12 cellular contexts compared by ENCODE assay signal in the genomic region with DNA sequence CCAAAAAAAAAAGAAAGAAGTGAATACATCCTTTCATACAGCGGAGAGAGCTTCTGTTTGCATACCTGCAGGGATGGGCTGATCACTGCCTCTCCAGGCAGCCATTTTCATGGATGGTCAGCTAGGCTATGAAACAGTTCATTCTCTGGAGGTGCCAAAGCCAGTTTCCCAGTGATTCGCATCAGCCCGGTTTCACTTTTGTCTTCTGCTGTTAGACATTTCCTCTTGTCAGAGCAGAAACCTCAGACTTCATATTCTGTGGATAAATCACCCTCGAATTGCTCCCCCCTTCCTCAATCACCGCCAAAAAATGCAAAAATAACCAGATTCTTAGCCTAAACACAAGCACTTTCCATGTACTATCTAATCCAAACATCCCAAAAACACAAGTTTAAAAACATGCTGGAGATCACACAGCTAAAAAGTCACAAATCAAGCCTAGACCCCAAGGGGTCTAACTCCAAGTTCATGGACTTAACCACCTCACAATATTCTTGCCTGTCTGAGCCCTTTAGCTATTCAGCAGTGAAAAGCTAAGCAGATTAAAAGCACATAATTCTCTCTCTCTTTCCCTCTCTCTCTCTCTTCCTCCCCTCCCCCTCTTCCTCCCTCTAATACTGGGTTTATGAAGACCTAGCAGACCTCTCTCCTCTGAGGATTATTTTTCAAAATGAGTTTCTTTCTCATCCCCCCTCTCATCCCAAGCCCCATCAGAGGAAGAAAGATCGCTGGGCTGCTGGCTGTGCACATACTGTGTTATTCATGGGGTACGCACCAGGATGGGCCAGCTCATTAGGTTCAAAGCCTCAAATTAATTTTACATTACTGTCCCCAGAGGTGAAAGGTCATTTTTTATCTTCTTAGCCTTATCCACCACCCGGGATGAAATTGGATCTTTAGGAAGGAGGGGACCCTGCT.
DNase-seq lines count a peak whose midpoint lies in the region; ATAC-seq, FAIRE-seq and TF ChIP-seq lines count a peak whose summit lies in the region.
"Had no signal": no experiment of that assay in that cellular context is flagged by ENCODE, and none has a peak within 500 bp of the region (broad histone marks: within the 10 kb centered on the region; RNA-seq: fewer than 3 reads in every experiment).

No MANE protein-coding gene starts in this region.

- H3K4me1 Mint-ChIP-seq in natural killer cell treated with Interleukin-12 subunit alpha and Interleukin-12 subunit beta and Interleukin-15 and Interleukin-18, amount 100 ng/mL, for 72 hours (ENCODE audit: low read depth in 2 of 2) = peaks cover 0 to 4% of the 10 kb centered on the region in 2 donors

- H3K4me2 ChIP-seq in fibroblast of lung (ENCODE audit: extremely low read depth, insufficient read depth, low read length) = peak overlapping the region; percentile 48

- intact Hi-C loops in heart left ventricle (cut with DNase I) (no loop called here), ovary (cut with DNase I) (no loop called here)

- H3K9me3 Mint-ChIP-seq in natural killer cell treated with Interleukin-12 subunit alpha and Interleukin-12 subunit beta and Interleukin-15 and Interleukin-18, amount 100 ng/mL, for 72 hours = no peaks in the 10 kb centered on the region
- H3K9me3 Mint-ChIP-seq: H9 had no signal

- 50 to 61% (median 55%) methylated on average over 8 of the region's 8 CpGs for WGBS in heart left ventricle, 4 donors
- whole genome bisulfite sequencing in ovary, 3 donors = 12 to 24% (median 14%) methylated on average over 8 of the region's 8 CpGs

- H3K27ac ChIP-seq in fibroblast of lung (ENCODE audit: insufficient read depth, low read length) (peak overlapping the region; percentile 62), heart left ventricle (no peak overlapping the region), ovary (peak overlapping the region in 1 of 2 donors; percentile 1)
- H3K27ac ChIP-seq: neutrophil had no signal

- no peaks in the 10 kb centered on the region for H3K79me2 ChIP-seq in fibroblast of lung (ENCODE audit: control insufficient read depth, insufficient read depth, low read length)

- H3K9ac ChIP-seq in fibroblast of lung (ENCODE audit: insufficient read depth, low read length) = no peak overlapping the region

- DNase-seq in GM12865 (ENCODE audit: low read depth) (peak; percentile 10), OCI-M1 (lab: John Stamatoyannopoulos, UW) (peak; percentile 3), fibroblast of lung (ENCODE audit: low read depth in 2 of 2) (peak; percentile 79 to 97), retinal pigment epithelial cell (ENCODE audit: low read depth) (peak; percentile 65), heart left ventricle (no peak), ovary (no peak), GM19239 (ENCODE audit: insufficient read length, low spot score) (no peak)
- no peak for DNase-seq in natural killer cell treated with Interleukin-12 subunit alpha and Interleukin-12 subunit beta and Interleukin-15 and Interleukin-18, amount 100 ng/mL, for 72 hours (ENCODE audit: low spot score)
- DNase-seq: H9, MV-4-11, NCI-H774 had no signal

- peaks cover 2 to 7% of the 10 kb centered on the region in 2 donors for H3K27me3 Mint-ChIP-seq in natural killer cell treated with Interleukin-12 subunit alpha and Interleukin-12 subunit beta and Interleukin-15 and Interleukin-18, amount 100 ng/mL, for 72 hours

- H3K36me3 ChIP-seq in fibroblast of lung (ENCODE audit: control insufficient read depth, insufficient read depth, low read length) (no peaks in the 10 kb centered on the region), heart left ventricle (no peaks in the 10 kb centered on the region), ovary (no peaks in the 10 kb centered on the region)
- H3K36me3 ChIP-seq: neutrophil had no signal

- no peak for TF ChIP-seq POLR2A in heart left ventricle (IDR thresholded peaks at IDR 0.05)
- TF ChIP-seq POLR2A in ovary (IDR thresholded peaks at IDR 0.05) = no peak

- H4K20me1 ChIP-seq in fibroblast of lung (ENCODE audit: control insufficient read depth, extremely low read depth, insufficient read depth, low read length) = no peaks in the 10 kb centered on the region

- H3K4me1 ChIP-seq in fibroblast of lung (ENCODE audit: control insufficient read depth, extremely low read depth, insufficient read depth, low read length) (peaks cover 7% of the 10 kb centered on the region), heart left ventricle (peaks cover 0 to 13% (median 0%) of the 10 kb centered on the region in 12 donors), ovary (ENCODE audit: insufficient read depth) (peaks cover 7% of the 10 kb centered on the region)

- FAIRE-seq in GM19239 (lab: Jason Lieb, UNC) = no peak

- no peak overlapping the region for H3K4me3 Mint-ChIP-seq in natural killer cell treated with Interleukin-12 subunit alpha and Interleukin-12 subunit beta and Interleukin-15 and Interleukin-18, amount 100 ng/mL, for 72 hours
- H3K4me3 Mint-ChIP-seq: H9 had no signal

- H3K9me3 ChIP-seq in fibroblast of lung (ENCODE audit: control insufficient read depth, insufficient read depth, low read depth, low read length) (no peaks in the 10 kb centered on the region), heart left ventricle (no peaks in the 10 kb centered on the region), ovary (no peaks in the 10 kb centered on the region)
- H3K9me3 ChIP-seq: neutrophil had no signal

- ATAC-seq in heart left ventricle = no peak
- ATAC-seq in natural killer cell treated with Interleukin-12 subunit alpha and Interleukin-12 subunit beta and Interleukin-15 and Interleukin-18, amount 100 ng/mL, for 72 hours = no peak

- H2AFZ ChIP-seq in fibroblast of lung (ENCODE audit: low read length) = peak overlapping the region; percentile 7

- H3K27me3 ChIP-seq in fibroblast of lung (ENCODE audit: control insufficient read depth, insufficient read depth, low read length) (peaks cover 2% of the 10 kb centered on the region), heart left ventricle (peaks cover 0 to 3% (median 0%) of the 10 kb centered on the region in 9 donors), ovary (no peaks in the 10 kb centered on the region)

- H3K27ac Mint-ChIP-seq in natural killer cell treated with Interleukin-12 subunit alpha and Interleukin-12 subunit beta and Interleukin-15 and Interleukin-18, amount 100 ng/mL, for 72 hours = no peak overlapping the region

- TF ChIP-seq CTCF in GM12865 (IDR thresholded peaks at IDR 0.05; ENCODE audit: insufficient read depth, low read depth, low read length, missing control alignments) (no peak), fibroblast of lung (conservative IDR thresholded peaks at IDR 0.05 in 1 of 2, IDR thresholded peaks at IDR 0.05 in 1 of 2; ENCODE audit: low read depth in 1 of 2, low read length in 2 of 2) (no peak), retinal pigment epithelial cell (conservative IDR thresholded peaks at IDR 0.05; ENCODE audit: low read depth, low read length) (no peak), heart left ventricle (IDR thresholded peaks at IDR 0.05) (no peak), ovary (IDR thresholded peaks at IDR 0.05) (no peak)

- no peaks in the 10 kb centered on the region for H3K36me3 Mint-ChIP-seq in natural killer cell treated with Interleukin-12 subunit alpha and Interleukin-12 subunit beta and Interleukin-15 and Interleukin-18, amount 100 ng/mL, for 72 hours

- H3K4me3 ChIP-seq in GM12865 (ENCODE audit: low read depth, low read length) (no peak overlapping the region), fibroblast of lung (replicated peaks in 1 of 4; ENCODE audit: control extremely low read depth in 1 of 4, insufficient read depth in 1 of 4, low read depth in 3 of 4, low read length in 4 of 4) (peak overlapping the region in 2 of 4 experiments; percentile 14 to 39), retinal pigment epithelial cell (ENCODE audit: low read length) (peak overlapping the region; percentile 27), heart left ventricle (peak overlapping the region in 1 of 12 donors; percentile 22), ovary (no peak overlapping the region)

- TF ChIP-seq EP300 in ovary (IDR thresholded peaks at IDR 0.05) = no peak

Comparison
In these comparisons a context has a peak if more than half of its experiments do, and no peak if none do; other contexts are left out.
1. DNase-seq: peak in GM12865 (single experiment), OCI-M1 (single experiment), fibroblast of lung (2 of 2) and retinal pigment epithelial cell (single experiment); none in heart left ventricle (0 of 5), ovary (0 of 5), natural killer cell treated with Interleukin-12 subunit alpha and Interleukin-12 subunit beta and Interleukin-15 and Interleukin-18, amount 100 ng/mL, for 72 hours (single experiment) and GM19239 (single experiment).